8 cellular contexts compared by ENCODE assay signal in genomic region chr22:41216984-41217383, GRCh38. TPM values are rescaled to one million over a fixed set of nuclear protein-coding genes. Genes with fewer than 3 reads are reported as not detected.
DNase-seq lines count a peak whose midpoint lies in the region; ATAC-seq, FAIRE-seq and TF ChIP-seq lines count a peak whose summit lies in the region.

No MANE protein-coding gene starts in this region.

- dilution Hi-C loops in endothelial cell of umbilical vein (cut with MboI; ENCODE audit: extremely low pct_ligation_motif_present, low sequenced_read_pairs): no loop called here

- H4K8ac ChIP-seq in neuronal stem cell (ENCODE audit: low read depth, low read length): no peak overlapping the region

- no peaks in the 10 kb centered on the region for H3K79me1 ChIP-seq in neuronal stem cell (ENCODE audit: low read depth, low read length)

- CTCF ChIA-PET in Panc1 (lab: Charles Lee): no interaction called here
- CTCF ChIA-PET in endothelial cell of umbilical vein (lab: Charles Lee): interaction anchor here (0.9 to 1.8 kb wide), 5 partner anchors 10 to 21 kb away, joined by 3 to 8 read pairs (median 5); no protein-coding TSS in a partner anchor

- no peak overlapping the region for H3K4me2 ChIP-seq in endothelial cell of umbilical vein (ENCODE audit: insufficient read depth, low read length)
- H3K4me2 ChIP-seq in neuronal stem cell (ENCODE audit: insufficient read depth, low read length, poor library complexity, severe bottlenecking): peak overlapping the region; percentile 27

- H2AK5ac ChIP-seq in neuronal stem cell (ENCODE audit: low read depth, low read length): peak overlapping the region; percentile 16

- H4K91ac ChIP-seq in neuronal stem cell (ENCODE audit: low read depth, low read length, poor library complexity): no peak overlapping the region

- H3K36me3 ChIP-seq in Panc1 (ENCODE audit: control insufficient read depth, insufficient read depth, low read length): no peaks in the 10 kb centered on the region
- H3K36me3 ChIP-seq in endothelial cell of umbilical vein (ENCODE audit: control insufficient read depth in 2 of 2, extremely low read depth in 1 of 2, insufficient read depth in 2 of 2, low read length in 2 of 2): peaks cover 0 to 7% of the 10 kb centered on the region in 2 experiments
- H3K36me3 ChIP-seq in neuronal stem cell (replicated peaks in 1 of 2; ENCODE audit: control insufficient read depth in 2 of 2, insufficient read depth in 2 of 2, low read length in 2 of 2): peaks cover 26 to 64% of the 10 kb centered on the region in 2 donors

- FAIRE-seq in endothelial cell of umbilical vein (lab: Jason Lieb, UNC) (no peak), GM19239 (lab: Jason Lieb, UNC) (no peak)

- H4K20me1 ChIP-seq in endothelial cell of umbilical vein (replicated peaks; ENCODE audit: control insufficient read depth, extremely low read depth, insufficient read depth, low read length): no peaks in the 10 kb centered on the region

- no peak for TF ChIP-seq CTCF in Panc1 (IDR thresholded peaks at IDR 0.05)
- no peak for TF ChIP-seq CTCF in endothelial cell of umbilical vein (IDR thresholded peaks at IDR 0.05; ENCODE audit: extremely low read depth in 1 of 2, insufficient read depth in 1 of 2, low read depth in 1 of 2, low read length in 2 of 2)

- no peak for TF ChIP-seq POLR2A in endothelial cell of umbilical vein (IDR thresholded peaks at IDR 0.05; ENCODE audit: low read depth, low read length)

- H3K9me3 ChIP-seq in Panc1 (ENCODE audit: control insufficient read depth, insufficient read depth, low read depth, low read length) (no peaks in the 10 kb centered on the region), endothelial cell of umbilical vein (replicated peaks; ENCODE audit: control insufficient read depth, insufficient read depth, low read length) (no peaks in the 10 kb centered on the region), neuronal stem cell (replicated peaks in 1 of 2; ENCODE audit: control insufficient read depth in 2 of 2, insufficient read depth in 1 of 2, low read depth in 1 of 2, low read length in 2 of 2) (peaks cover 7 to 36% of the 10 kb centered on the region in 2 donors)

- in situ Hi-C loops in Panc1 (cut with HindIII; ENCODE audit: low pct_unique_long_range_greater_than_20kb, low sequenced_read_pairs): no loop called here

- H2AFZ ChIP-seq in endothelial cell of umbilical vein (ENCODE audit: low read depth, low read length): no peak overlapping the region
- H2AFZ ChIP-seq in neuronal stem cell (ENCODE audit: low read length): peak overlapping the region; percentile 80

- H2BK5ac ChIP-seq in neuronal stem cell (ENCODE audit: low read length): no peak overlapping the region

- intact Hi-C loops in Panc1 (cut with micrococcal nuclease; ENCODE audit: unreplicated experiment): no loop called here
- intact Hi-C loops in endothelial cell of umbilical vein (cut with micrococcal nuclease): loop anchor here (1.0 to 2.0 kb wide), 2 partner anchors 14 to 36 kb away; no protein-coding TSS in a partner anchor

- H3K4me1 ChIP-seq in Panc1 (ENCODE audit: control insufficient read depth, insufficient read depth, low read length) (no peaks in the 10 kb centered on the region), endothelial cell of umbilical vein (ENCODE audit: control insufficient read depth, extremely low read depth, insufficient read depth, low read length) (peaks cover 12% of the 10 kb centered on the region), neuronal stem cell (ENCODE audit: control insufficient read depth in 2 of 2, insufficient read depth in 1 of 2, low read depth in 1 of 2, low read length in 2 of 2) (peaks cover 10 to 15% of the 10 kb centered on the region in 2 donors)

- H3K27me3 ChIP-seq in Panc1 (ENCODE audit: control insufficient read depth, insufficient read depth, low read length): no peaks in the 10 kb centered on the region
- no peaks in the 10 kb centered on the region for H3K27me3 ChIP-seq in endothelial cell of umbilical vein (ENCODE audit: control insufficient read depth in 2 of 2, insufficient read depth in 2 of 2, low read length in 2 of 2)
- no peaks in the 10 kb centered on the region for H3K27me3 ChIP-seq in neuronal stem cell (ENCODE audit: control insufficient read depth in 3 of 3, insufficient read depth in 3 of 3, low read depth in 1 of 3, low read length in 3 of 3)

- H3K79me2 ChIP-seq in endothelial cell of umbilical vein (ENCODE audit: control insufficient read depth, insufficient read depth, low read length): no peaks in the 10 kb centered on the region

- H2BK120ac ChIP-seq in neuronal stem cell (ENCODE audit: low read depth, low read length): no peak overlapping the region

- H3K18ac ChIP-seq in neuronal stem cell (ENCODE audit: low read length): peak overlapping the region; percentile 57

- peak; percentile 37; the same call in 1 of the 2 replicates for ATAC-seq in Panc1
- ATAC-seq in HG03521 (IDR thresholded peaks at IDR 0.05; ENCODE audit: unreplicated experiment): no peak

- no peak overlapping the region for H3K4me3 ChIP-seq in Panc1 (ENCODE audit: low read depth in 2 of 2, low read length in 2 of 2)
- no peak overlapping the region for H3K4me3 ChIP-seq in endothelial cell of umbilical vein (replicated peaks in 1 of 3; ENCODE audit: insufficient read depth in 1 of 3, low read depth in 1 of 3, low read length in 3 of 3)
- H3K4me3 ChIP-seq in neuronal stem cell (ENCODE audit: low read length in 2 of 2): peak overlapping the region in 1 of 2 donors; percentile 28

- H3K27ac ChIP-seq in Panc1 (ENCODE audit: low read length) (no peak overlapping the region), endothelial cell of umbilical vein (ENCODE audit: insufficient read depth, low read depth, low read length) (peak overlapping the region; percentile 29), neuronal stem cell (replicated peaks; ENCODE audit: low read length) (peak overlapping the region; percentile 82)

- no peak overlapping the region for H3K4ac ChIP-seq in neuronal stem cell (ENCODE audit: low read length)

- H3K23ac ChIP-seq in neuronal stem cell (ENCODE audit: low read depth, low read length, poor library complexity): no peak overlapping the region

- peak overlapping the region; percentile 28 for H2BK15ac ChIP-seq in neuronal stem cell (ENCODE audit: low read length)

- DNase-seq in DMS53 treated with DMSO at 0.1 percent for 48 hours (lab: John Stamatoyannopoulos, UW; ENCODE audit: unreplicated experiment): peak; percentile 65
- no peak for DNase-seq in Panc1 (ENCODE audit: low read depth, low spot score)
- DNase-seq in endothelial cell of umbilical vein (ENCODE audit: low read depth, low spot score): no peak
- no peak for DNase-seq in neuronal stem cell (ENCODE audit: low spot score)
- no peak for DNase-seq in OCI-M1 (lab: John Stamatoyannopoulos, UW)
- no peak for DNase-seq in SW480 (ENCODE audit: low spot score)
- DNase-seq in GM19239 (ENCODE audit: insufficient read length, low spot score): no peak

- H3K9ac ChIP-seq in endothelial cell of umbilical vein (replicated peaks; ENCODE audit: extremely low read depth, insufficient read depth, low read length): no peak overlapping the region
- no peak overlapping the region for H3K9ac ChIP-seq in neuronal stem cell (ENCODE audit: low read depth, low read length, poor library complexity)

- BruUV-seq in Panc1 (replicated peaks; lab: Mats Ljungman, UMichigan): no TSS peak
- no TSS peak for BruUV-seq in endothelial cell of umbilical vein (replicated peaks; lab: Mats Ljungman, UMichigan)

- peak overlapping the region; percentile 22 for H3K14ac ChIP-seq in neuronal stem cell (ENCODE audit: low read length)

- POLR2A ChIA-PET in Panc1 (lab: Charles Lee): interaction anchor here (0.6 kb wide), 1 partner anchor 63 kb away, joined by 3 read pairs; no protein-coding TSS in a partner anchor
- POLR2A ChIA-PET in endothelial cell of umbilical vein (lab: Charles Lee): no interaction called here

- WGBS in neuronal stem cell (ENCODE audit: extremely low coverage in 2 of 2, insufficient read length in 2 of 2, insufficient replicate concordance in 1 of 2), 2 donors: no CpG with 5 or more reads among the region's 13 CpGs

- no peaks in the 10 kb centered on the region for H3K9me1 ChIP-seq in endothelial cell of umbilical vein (replicated peaks; ENCODE audit: control insufficient read depth, extremely low read depth, insufficient read depth, low read length)

- H2BK12ac ChIP-seq in neuronal stem cell (ENCODE audit: low read length): no peak overlapping the region

TF ChIP-seq in endothelial cell of umbilical vein, 7 proteins besides CTCF, POLR2A, EP300 and RAD21 (continues in another document):
- TF ChIP-seq JUN (IDR thresholded peaks at IDR 0.05; ENCODE audit: borderline replicate concordance, insufficient read depth, insufficient read length, low read depth): no peak
- no peak for TF ChIP-seq MYC (IDR thresholded peaks at IDR 0.05; ENCODE audit: low read depth, low read length)

RNA-seq across cellular contexts. Expression of gene L3MBTL2, which starts 11.9 kb away (rescaled TPM):
- total RNA-seq in Panc1 (2021; ENCODE audit: unreplicated experiment): 26.6 TPM
- polyA plus RNA-seq in Panc1 (2012; ENCODE audit: insufficient read length): 24.9 TPM
- total RNA-seq in endothelial cell of umbilical vein: 31.8 and 34.9 TPM in 2 replicates
- 28.2 and 29.5 TPM in 2 replicates for polyA plus RNA-seq in endothelial cell of umbilical vein
- polyA plus RNA-seq in endothelial cell of umbilical vein (2011; cell fraction: cytosol; rRNA removed): 28.1 and 29.0 TPM in 2 replicates
- polyA plus RNA-seq in endothelial cell of umbilical vein (2011; cell fraction: nucleus; rRNA removed): 44.3 and 44.8 TPM in 2 replicates
- 19.3 and 19.9 TPM in 2 replicates for polyA plus RNA-seq in endothelial cell of umbilical vein (2012)
- 34.6 and 35.9 TPM in 2 replicates for polyA minus RNA-seq in endothelial cell of umbilical vein
- 13.7 TPM for polyA minus RNA-seq in endothelial cell of umbilical vein (2011; cell fraction: cytosol; rRNA and poly(A)+ RNA removed)
- 16.3 and 17.2 TPM in 2 replicates for polyA minus RNA-seq in endothelial cell of umbilical vein (2011; cell fraction: nucleus; rRNA and poly(A)+ RNA removed)
- 11.1 TPM for polyA plus RNA-seq in neuronal stem cell (2013, experiment 1 of 2)
- 11.4 TPM for polyA plus RNA-seq in neuronal stem cell (2013, experiment 2 of 2)

RNA-seq across cellular contexts. Expression of gene CHADL, which starts 23.7 kb away (rescaled TPM):
- total RNA-seq in Panc1 (2021; ENCODE audit: unreplicated experiment) (0.33 TPM), endothelial cell of umbilical vein (0.69 and 2.1 TPM in 2 replicates)
- 0.44 TPM for polyA plus RNA-seq in Panc1 (2012; ENCODE audit: insufficient read length)
- polyA plus RNA-seq in endothelial cell of umbilical vein: 1.1 and 2.1 TPM in 2 replicates
- polyA plus RNA-seq in endothelial cell of umbilical vein (2011; cell fraction: cytosol; rRNA removed): 0.58 and 1.4 TPM in 2 replicates
- 0.36 and 0.97 TPM in 2 replicates for polyA plus RNA-seq in endothelial cell of umbilical vein (2011; cell fraction: nucleus; rRNA removed)
- 0.50 and 0.61 TPM in 2 replicates for polyA plus RNA-seq in endothelial cell of umbilical vein (2012)
- 0.21 and 0.58 TPM in 2 replicates for polyA minus RNA-seq in endothelial cell of umbilical vein
- not detected for polyA minus RNA-seq in endothelial cell of umbilical vein (2011; cell fraction: cytosol; rRNA and poly(A)+ RNA removed)
- 0.38 and 0.91 TPM in 2 replicates for polyA minus RNA-seq in endothelial cell of umbilical vein (2011; cell fraction: nucleus; rRNA and poly(A)+ RNA removed)
- 0.13 TPM for polyA plus RNA-seq in neuronal stem cell (2013, experiment 1 of 2)
- polyA plus RNA-seq in neuronal stem cell (2013, experiment 2 of 2): 0.18 TPM
